ENCODE assay signal across 8 cellular contexts in the genomic region with DNA sequence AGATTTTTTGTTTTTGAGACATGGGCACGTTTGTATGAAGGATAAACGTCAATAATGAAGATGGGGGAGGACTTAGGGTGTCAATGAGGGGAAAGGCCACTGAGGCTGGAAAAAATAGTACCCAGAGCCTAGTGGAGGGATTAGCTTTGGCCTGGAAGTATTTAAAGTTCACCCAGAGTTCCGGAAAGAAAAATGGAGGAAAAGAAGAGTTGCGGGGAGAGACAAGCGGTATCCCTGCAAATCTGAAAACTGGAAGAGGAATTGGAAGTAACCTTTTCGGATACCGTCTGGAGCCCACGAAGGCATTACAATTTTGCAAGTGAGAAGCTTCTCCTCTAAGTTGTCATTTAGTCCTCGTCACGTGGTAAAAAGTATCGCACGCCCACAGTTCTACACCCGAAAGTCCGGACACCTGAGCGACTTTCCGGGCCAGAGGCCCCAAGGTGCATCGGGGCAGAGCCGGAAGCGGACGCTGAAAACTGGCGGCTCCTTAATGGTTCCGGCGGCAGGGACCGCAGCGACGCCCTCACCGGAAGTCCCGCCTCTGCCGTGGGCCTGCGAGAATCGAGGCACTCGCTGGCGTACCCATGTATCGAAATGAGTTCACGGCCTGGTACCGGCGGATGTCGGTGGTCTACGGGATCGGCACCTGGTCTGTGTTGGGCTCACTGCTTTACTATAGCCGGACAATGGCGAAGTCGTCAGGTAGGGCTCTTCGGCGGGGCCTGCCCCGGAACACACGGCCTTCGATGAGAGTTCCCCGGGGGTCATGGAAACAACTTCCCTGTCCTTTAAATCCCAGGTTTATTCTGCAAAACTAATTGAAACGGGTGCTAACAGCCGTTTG.
DNase-seq lines count a peak whose midpoint lies in the region; ATAC-seq and TF ChIP-seq lines count a peak whose summit lies in the region.

A gene with protein sequence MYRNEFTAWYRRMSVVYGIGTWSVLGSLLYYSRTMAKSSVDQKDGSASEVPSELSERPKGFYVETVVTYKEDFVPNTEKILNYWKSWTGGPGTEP (plus strand): TSS at position 541 of the 847 bp plus-strand sequence. CDS start 47 bp downstream, at position 588.

- peak; percentile 91 for TF ChIP-seq POLR2A in GM19193 (IDR thresholded peaks at IDR 0.05; ENCODE audit: extremely low read depth, insufficient read depth, insufficient read length)

- peak within 1 kb of the TSS; percentile 72 for H3K4me3 ChIP-seq in choroid plexus epithelial cell (ENCODE audit: low read depth, low read length)

- TF ChIP-seq CTCF in choroid plexus epithelial cell (conservative IDR thresholded peaks at IDR 0.05; ENCODE audit: low read depth, low read length): no peak

- peak; percentile 98 for ATAC-seq in HG03439 (IDR thresholded peaks at IDR 0.05; ENCODE audit: unreplicated experiment)

- DNase-seq in AML-193 (lab: John Stamatoyannopoulos, UW) (peak; percentile 78), NCI-H510A treated with DMSO at 0.1 percent for 48 hours (lab: John Stamatoyannopoulos, UW) (peak; percentile 96), choroid plexus epithelial cell (ENCODE audit: low read depth) (peak; percentile 94), kidney glomerular epithelial cell (lab: John Stamatoyannopoulos, UW) (peak; percentile 83)
- DNase-seq in activated CD4-positive, alpha-beta T cell treated with anti-CD3 and anti-CD28 coated beads for 24 hours (ENCODE audit: low read depth in 2 of 2): peak; percentile 86 to 88
- DNase-seq in stimulated activated CD4-positive, alpha-beta T cell treated with anti-CD3 and anti-CD28 coated beads, Interleukin-1b, Interleukin-23, amount 100 ng/mL, for 1 hour (ENCODE audit: low read depth in 2 of 2): peak; percentile 77 to 90

Comparison
In these comparisons a context has a peak if more than half of its experiments do, and no peak if none do; other contexts are left out.
1. Peak in every context shown above with its lines: DNase-seq, ATAC-seq and H3K4me3 ChIP-seq.